ENCODE assay signal across 37 cellular contexts in genomic region chr15:73722425-73722824, GRCh38. TPM values are rescaled to one million over a fixed set of nuclear protein-coding genes. Genes with fewer than 3 reads are reported as not detected.
"Had no signal": no experiment of that assay in that cellular context is flagged by ENCODE, and none has a peak within 500 bp of the region (broad histone marks: within the 10 kb centered on the region; RNA-seq: fewer than 3 reads in every experiment).

No MANE protein-coding gene starts in this region.

- H3K4me1 ChIP-seq: adrenal gland, ascending aorta, body of pancreas, breast epithelium had no signal

- H3K4me3 ChIP-seq: adrenal gland, ascending aorta, body of pancreas, breast epithelium, cardiac muscle cell had no signal

- H3K4me1 Mint-ChIP-seq: activated naive CD4-positive, alpha-beta T cell treated with anti-CD3 and anti-CD28 coated beads, Interleukin-2, amount 10 ng/mL, durations not matched to agents 7 days and 5 days; activated naive CD4-positive, alpha-beta T cell treated with anti-CD3 and anti-CD28 coated beads, Interleukin-2, amount 50 U/mL, for 24 hours; activated naive CD8-positive, alpha-beta T cell treated with anti-CD3 and anti-CD28 coated beads for 36 hours; activated naive CD8-positive, alpha-beta T cell treated with anti-CD3 and anti-CD28 coated beads, Interleukin-2, amount 50 U/mL, for 24 hours; activated T-helper 17 cell treated with anti-CD3 and anti-CD28 coated beads, Interleukin-2, amount 50 U/mL, for 72 hours; central memory CD8-positive, alpha-beta T cell had no signal

- H3K9me3 ChIP-seq: adrenal gland, ascending aorta, body of pancreas, breast epithelium had no signal

- H3K36me3 Mint-ChIP-seq: activated naive CD4-positive, alpha-beta T cell treated with anti-CD3 and anti-CD28 coated beads, Interleukin-2, amount 10 ng/mL, durations not matched to agents 7 days and 5 days; activated naive CD4-positive, alpha-beta T cell treated with anti-CD3 and anti-CD28 coated beads, Interleukin-2, amount 50 U/mL, for 24 hours; activated naive CD4-positive, alpha-beta T cell treated with anti-CD3 and anti-CD28 coated beads, Interleukin-2, amount 50 U/mL, for 72 hours; activated naive CD8-positive, alpha-beta T cell; activated naive CD8-positive, alpha-beta T cell treated with anti-CD3 and anti-CD28 coated beads for 36 hours; activated naive CD8-positive, alpha-beta T cell treated with anti-CD3 and anti-CD28 coated beads, Interleukin-2, amount 10 ng/mL, durations not matched to agents 7 days and 5 days; brain had no signal

- DNase-seq: activated effector memory CD4-positive, alpha-beta T cell treated with anti-CD3 and anti-CD28 coated beads, Interleukin-2, amount 50 U/mL, for 16 hours; activated effector memory CD4-positive, alpha-beta T cell treated with Interleukin-2 at 50 U/mL for 16 hours; activated gamma-delta T cell; activated gamma-delta T cell treated with Interleukin-2 at 50 U/mL for 16 hours; activated naive CD4-positive, alpha-beta T cell; activated naive CD4-positive, alpha-beta T cell treated with anti-CD3 and anti-CD28 coated beads for 36 hours; activated naive CD4-positive, alpha-beta T cell treated with anti-CD3 and anti-CD28 coated beads, Interleukin-2, amount 10 ng/mL, durations not matched to agents 7 days and 5 days; activated naive CD4-positive, alpha-beta T cell treated with anti-CD3 and anti-CD28 coated beads, Interleukin-2, amount 50 U/mL, for 16 hours; activated naive CD4-positive, alpha-beta T cell treated with Interleukin-2 at 50 U/mL for 16 hours; activated naive CD8-positive, alpha-beta T cell treated with anti-CD3 and anti-CD28 coated beads for 36 hours; activated naive CD8-positive, alpha-beta T cell treated with anti-CD3 and anti-CD28 coated beads, Interleukin-2, amount 10 ng/mL, durations not matched to agents 7 days and 5 days; activated naive CD8-positive, alpha-beta T cell treated with anti-CD3 and anti-CD28 coated beads, Interleukin-2, amount 50 U/mL, for 24 hours; activated T-cell treated with anti-CD3 and anti-CD28 coated beads, Interleukin-2, amount 50 U/mL, for 24 hours; activated T-cell treated with anti-CD3 and anti-CD28 coated beads, Interleukin-2, amount 50 U/mL, for 4 hours; activated T-cell treated with anti-CD3 and anti-CD28 coated beads, Interleukin-2, amount 50 U/mL, for 48 hours; activated T-cell treated with anti-CD3 and anti-CD28 coated beads, Interleukin-2, amount 50 U/mL, for 72 hours; adrenal gland; amniotic stem cell; amygdala; anterior cingulate cortex; aorta; body of pancreas; brain microvascular endothelial cell; caudate nucleus; central memory CD4-positive, alpha-beta T cell; cerebellar nuclear complex had no signal

- H3K36me3 ChIP-seq: adrenal gland, ascending aorta, brain microvascular endothelial cell, breast epithelium, cardiac muscle cell had no signal

- H3K27me3 ChIP-seq: adrenal gland, ascending aorta, body of pancreas, brain microvascular endothelial cell, breast epithelium, cardiac muscle cell had no signal

- H3K27ac Mint-ChIP-seq: activated naive CD4-positive, alpha-beta T cell treated with anti-CD3 and anti-CD28 coated beads for 36 hours; activated naive CD4-positive, alpha-beta T cell treated with anti-CD3 and anti-CD28 coated beads, Interleukin-2, amount 10 ng/mL, durations not matched to agents 7 days and 5 days; activated naive CD4-positive, alpha-beta T cell treated with anti-CD3 and anti-CD28 coated beads, Interleukin-2, amount 50 U/mL, for 24 hours; activated naive CD4-positive, alpha-beta T cell treated with anti-CD3 and anti-CD28 coated beads, Interleukin-2, amount 50 U/mL, for 72 hours; activated naive CD8-positive, alpha-beta T cell; activated naive CD8-positive, alpha-beta T cell treated with anti-CD3 and anti-CD28 coated beads for 36 hours; activated naive CD8-positive, alpha-beta T cell treated with anti-CD3 and anti-CD28 coated beads, Interleukin-2, amount 10 ng/mL, durations not matched to agents 7 days and 5 days; activated naive CD8-positive, alpha-beta T cell treated with anti-CD3 and anti-CD28 coated beads, Interleukin-2, amount 50 U/mL, for 24 hours; activated T-cell treated with anti-CD3 and anti-CD28 coated beads, Interleukin-2, amount 50 U/mL, for 24 hours; activated T-cell treated with anti-CD3 and anti-CD28 coated beads, Interleukin-2, amount 50 U/mL, for 72 hours; activated T-helper 1 cell treated with anti-CD3 and anti-CD28 coated beads, Interleukin-12 subunit alpha, Interleukin-12 subunit beta, Interleukin-2, Interleukin-4 antibody, amounts not matched to agents 30 ng/mL and 10 ng/mL and 1 ng/mL, durations not matched to agents 14 hours and 24 hours and 36 hours; activated T-helper 17 cell treated with anti-CD3 and anti-CD28 coated beads, Interleukin-2, amount 50 U/mL, for 72 hours; activated T-helper 2 cell treated with anti-CD3 and anti-CD28 coated beads, Interferon-gamma antibody, Interleukin-2, Interleukin-4, amounts not matched to agents 10 μg/mL and 5 μg/mL and 100 μg/mL, durations not matched to agents 14 hours and 24 hours and 36 hours had no signal

- H3K9me3 Mint-ChIP-seq: activated naive CD4-positive, alpha-beta T cell treated with anti-CD3 and anti-CD28 coated beads for 36 hours; activated naive CD4-positive, alpha-beta T cell treated with anti-CD3 and anti-CD28 coated beads, Interleukin-2, amount 10 ng/mL, durations not matched to agents 7 days and 5 days; activated naive CD4-positive, alpha-beta T cell treated with anti-CD3 and anti-CD28 coated beads, Interleukin-2, amount 50 U/mL, for 24 hours; activated naive CD4-positive, alpha-beta T cell treated with anti-CD3 and anti-CD28 coated beads, Interleukin-2, amount 50 U/mL, for 72 hours; activated naive CD8-positive, alpha-beta T cell treated with anti-CD3 and anti-CD28 coated beads for 36 hours; activated naive CD8-positive, alpha-beta T cell treated with anti-CD3 and anti-CD28 coated beads, Interleukin-2, amount 10 ng/mL, durations not matched to agents 7 days and 5 days; activated naive CD8-positive, alpha-beta T cell treated with anti-CD3 and anti-CD28 coated beads, Interleukin-2, amount 50 U/mL, for 24 hours; activated T-cell treated with anti-CD3 and anti-CD28 coated beads, Interleukin-2, amount 50 U/mL, for 24 hours; activated T-cell treated with anti-CD3 and anti-CD28 coated beads, Interleukin-2, amount 50 U/mL, for 4 hours; activated T-cell treated with anti-CD3 and anti-CD28 coated beads, Interleukin-2, amount 50 U/mL, for 72 hours; activated T-helper 1 cell treated with anti-CD3 and anti-CD28 coated beads, Interleukin-12 subunit alpha, Interleukin-12 subunit beta, Interleukin-2, Interleukin-4 antibody, amounts not matched to agents 30 ng/mL and 10 ng/mL and 1 ng/mL, durations not matched to agents 14 hours and 24 hours and 36 hours; activated T-helper 17 cell treated with anti-CD3 and anti-CD28 coated beads, Interleukin-2, amount 50 U/mL, for 72 hours; activated T-helper 2 cell treated with anti-CD3 and anti-CD28 coated beads, Interferon-gamma antibody, Interleukin-2, Interleukin-4, amounts not matched to agents 10 μg/mL and 5 μg/mL and 100 μg/mL, durations not matched to agents 14 hours and 24 hours and 36 hours; brain; central memory CD8-positive, alpha-beta T cell had no signal

- ATAC-seq: activated naive CD4-positive, alpha-beta T cell treated with anti-CD3 and anti-CD28 coated beads, Interleukin-2, amount 50 U/mL, for 72 hours; activated naive CD8-positive, alpha-beta T cell treated with anti-CD3 and anti-CD28 coated beads, Interleukin-2, amount 50 U/mL, for 24 hours; activated T-cell treated with anti-CD3 and anti-CD28 coated beads, Interleukin-2, amount 50 U/mL, for 4 hours; activated T-cell treated with anti-CD3 and anti-CD28 coated beads, Interleukin-2, amount 50 U/mL, for 72 hours; activated T-helper 17 cell treated with anti-CD3 and anti-CD28 coated beads, Interleukin-2, amount 50 U/mL, for 72 hours; body of pancreas had no signal

- H3K27ac ChIP-seq: adrenal gland, ascending aorta, body of pancreas, brain microvascular endothelial cell, breast epithelium, cardiac muscle cell had no signal

- H3K4me3 Mint-ChIP-seq: activated naive CD4-positive, alpha-beta T cell treated with anti-CD3 and anti-CD28 coated beads for 36 hours; activated naive CD4-positive, alpha-beta T cell treated with anti-CD3 and anti-CD28 coated beads, Interleukin-2, amount 10 ng/mL, durations not matched to agents 7 days and 5 days; activated naive CD4-positive, alpha-beta T cell treated with anti-CD3 and anti-CD28 coated beads, Interleukin-2, amount 50 U/mL, for 24 hours; activated naive CD8-positive, alpha-beta T cell; activated naive CD8-positive, alpha-beta T cell treated with anti-CD3 and anti-CD28 coated beads for 36 hours; activated naive CD8-positive, alpha-beta T cell treated with anti-CD3 and anti-CD28 coated beads, Interleukin-2, amount 10 ng/mL, durations not matched to agents 7 days and 5 days; activated naive CD8-positive, alpha-beta T cell treated with anti-CD3 and anti-CD28 coated beads, Interleukin-2, amount 50 U/mL, for 24 hours; activated T-cell treated with anti-CD3 and anti-CD28 coated beads, Interleukin-2, amount 50 U/mL, for 24 hours; activated T-cell treated with anti-CD3 and anti-CD28 coated beads, Interleukin-2, amount 50 U/mL, for 4 hours; activated T-cell treated with anti-CD3 and anti-CD28 coated beads, Interleukin-2, amount 50 U/mL, for 72 hours; activated T-helper 1 cell treated with anti-CD3 and anti-CD28 coated beads, Interleukin-12 subunit alpha, Interleukin-12 subunit beta, Interleukin-2, Interleukin-4 antibody, amounts not matched to agents 30 ng/mL and 10 ng/mL and 1 ng/mL, durations not matched to agents 14 hours and 24 hours and 36 hours; activated T-helper 17 cell treated with anti-CD3 and anti-CD28 coated beads, Interleukin-2, amount 50 U/mL, for 72 hours; brain; central memory CD8-positive, alpha-beta T cell had no signal

RNA-seq across cellular contexts. Expression of gene INSYN1, which starts 30.7 kb away (rescaled TPM):
- total RNA-seq: activated naive CD4-positive, alpha-beta T cell treated with anti-CD3 and anti-CD28 coated beads for 36 hours; activated naive CD4-positive, alpha-beta T cell treated with anti-CD3 and anti-CD28 coated beads, Interleukin-2, amount 50 U/mL, for 72 hours; activated naive CD8-positive, alpha-beta T cell treated with anti-CD3 and anti-CD28 coated beads for 36 hours; activated naive CD8-positive, alpha-beta T cell treated with anti-CD3 and anti-CD28 coated beads, Interleukin-2, amount 10 ng/mL, durations not matched to agents 7 days and 5 days; activated T-cell treated with anti-CD3 and anti-CD28 coated beads, Interleukin-2, amount 50 U/mL, for 4 hours; activated T-cell treated with anti-CD3 and anti-CD28 coated beads, Interleukin-2, amount 50 U/mL, for 72 hours; activated T-helper 1 cell treated with anti-CD3 and anti-CD28 coated beads, Interleukin-12 subunit alpha, Interleukin-12 subunit beta, Interleukin-2, Interleukin-4 antibody, amounts not matched to agents 30 ng/mL and 10 ng/mL and 1 ng/mL, durations not matched to agents 14 hours and 24 hours and 36 hours; activated T-helper 17 cell treated with anti-CD3 and anti-CD28 coated beads, Interleukin-2, amount 50 U/mL, for 72 hours; activated T-helper 2 cell treated with anti-CD3 and anti-CD28 coated beads, Interferon-gamma antibody, Interleukin-2, Interleukin-4, amounts not matched to agents 10 μg/mL and 5 μg/mL and 100 μg/mL, durations not matched to agents 14 hours and 24 hours and 36 hours had no signal
